Comparison of ENCODE assay signal across 1 cellular context in genomic region chr9:27549196-27549737, GRCh38.
TF ChIP-seq lines count a peak whose summit lies in the region.

No MANE protein-coding gene starts in this region.

TF ChIP-seq in IMR-90, 13 proteins besides CTCF, POLR2A, EP300 and RAD21:
- TF ChIP-seq MAZ (IDR thresholded peaks at IDR 0.05; ENCODE audit: borderline replicate concordance, low read depth, low read length) (no peak), MAFK (IDR thresholded peaks at IDR 0.05; ENCODE audit: low read depth, low read length) (no peak), SMC3 (IDR thresholded peaks at IDR 0.05; ENCODE audit: low read depth, low read length) (no peak)
